1 cellular context compared by ENCODE assay signal in the genomic region with DNA sequence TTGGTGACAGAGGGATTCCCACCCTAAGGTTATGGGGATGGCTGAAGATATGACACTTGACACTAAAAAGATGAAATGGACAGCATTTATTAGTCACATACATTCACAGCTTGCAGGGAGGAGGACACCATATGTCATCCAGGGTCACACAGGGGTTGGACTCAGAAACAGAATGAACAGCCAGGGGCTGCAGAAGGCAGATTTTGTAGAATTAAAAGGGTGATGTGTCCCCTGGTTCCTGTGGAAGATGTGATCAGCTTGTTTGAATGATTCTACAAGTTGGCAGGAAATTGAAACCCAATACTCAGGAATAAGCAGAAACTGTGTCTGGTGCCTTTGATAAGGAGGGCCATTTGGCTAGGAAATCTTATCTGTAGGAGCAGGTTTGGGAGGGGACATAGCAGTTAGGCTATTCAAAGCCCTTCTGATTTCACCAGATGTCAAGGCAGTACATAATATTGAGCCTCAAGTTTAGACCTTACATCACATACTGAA.
TF ChIP-seq lines count a peak whose summit lies in the region.

No MANE protein-coding gene starts in this region.

TF ChIP-seq in K562, 482 proteins besides CTCF, POLR2A, EP300 and RAD21 (continued from another document and continues in another):
- TF ChIP-seq, protein P1, sequence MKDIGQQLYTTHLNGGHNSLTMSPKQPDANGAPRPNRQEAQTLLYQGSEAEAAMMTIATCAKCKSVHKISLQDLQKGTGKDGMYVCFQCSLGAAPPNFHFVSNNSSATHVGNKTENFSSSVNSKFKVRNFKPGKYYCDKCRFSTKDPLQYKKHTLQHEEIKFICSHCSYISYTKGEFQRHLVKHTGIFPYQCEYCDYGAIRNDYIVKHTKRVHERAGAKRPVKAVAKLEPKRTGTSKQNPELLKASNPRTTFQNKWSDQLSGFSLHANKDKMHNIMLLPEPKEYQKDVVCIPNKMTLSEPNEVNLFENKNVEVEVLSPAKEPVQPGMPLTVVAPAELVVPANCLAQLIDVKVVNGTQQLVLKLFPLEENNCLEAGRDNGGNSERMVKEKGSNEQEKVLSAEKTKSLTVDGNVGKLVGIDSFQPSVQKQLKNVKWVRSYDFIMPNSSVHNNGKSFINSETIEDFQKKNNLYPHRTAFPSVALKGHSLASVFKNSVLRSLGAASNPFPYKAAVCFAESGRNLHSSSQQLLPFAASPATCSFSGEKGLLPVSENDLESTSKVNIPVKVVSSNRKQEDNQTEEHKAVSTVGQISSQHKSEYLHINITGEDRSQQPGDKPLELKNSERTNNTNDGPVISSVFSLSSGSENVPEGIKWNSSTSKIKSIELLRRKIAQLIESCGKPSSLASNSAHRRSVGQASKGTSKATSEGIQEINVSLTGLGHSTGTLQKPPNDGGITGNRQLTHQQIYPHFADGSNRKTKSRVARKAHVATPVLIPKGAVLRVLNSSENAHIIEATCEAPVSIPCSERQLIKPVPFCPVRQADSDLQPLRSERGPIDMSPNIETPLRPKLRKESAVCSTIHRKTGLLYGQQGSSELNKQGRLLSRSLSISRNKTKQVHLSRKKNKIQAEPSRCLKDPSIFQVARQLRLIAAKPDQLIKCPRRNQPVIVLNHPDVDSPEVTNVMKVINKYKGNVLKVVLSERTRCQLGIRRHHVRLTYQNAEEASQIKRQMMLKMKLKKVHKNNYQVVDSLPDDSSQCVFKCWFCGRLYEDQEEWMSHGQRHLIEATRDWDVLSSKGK (CRISPR knock-in tag; IDR thresholded peaks at IDR 0.05): no peak
- TF ChIP-seq SOX6 (IDR thresholded peaks at IDR 0.05): peak; percentile 97
- TF ChIP-seq HDAC6 (IDR thresholded peaks at IDR 0.05; ENCODE audit: low read depth, low read length): no peak
- TF ChIP-seq EP400 (IDR thresholded peaks at IDR 0.05): peak; percentile 66; the same call in 1 of the 2 replicates
- no peak for TF ChIP-seq E2F1 (CRISPR knock-in tag; IDR thresholded peaks at IDR 0.05)
- no peak for TF ChIP-seq ZNF3 (CRISPR knock-in tag; IDR thresholded peaks at IDR 0.05)
- TF ChIP-seq KLF1 (tag; IDR thresholded peaks at IDR 0.05): 0 out of 2 replicates have a peak, but pooled peaks have one; percentile 41
- TF ChIP-seq WHSC1 (IDR thresholded peaks at IDR 0.05; ENCODE audit: low read length): no peak
- no peak for TF ChIP-seq U2AF1 (optimal IDR thresholded peaks at IDR 0.05; ENCODE audit: low read depth, low read length)
- TF ChIP-seq PYGO2 (tag; IDR thresholded peaks at IDR 0.05): peak; percentile 75; the same call in 1 of the 2 replicates
- peak; percentile 76; the same call in 1 of the 2 replicates for TF ChIP-seq ZKSCAN1 (IDR thresholded peaks at IDR 0.05; ENCODE audit: low read depth, low read length)
- TF ChIP-seq ZNF586 (CRISPR knock-in tag; conservative IDR thresholded peaks at IDR 0.05): no peak
- no peak for TF ChIP-seq ZC3H8 (IDR thresholded peaks at IDR 0.05)
- TF ChIP-seq XRCC3 (IDR thresholded peaks at IDR 0.05): no peak
- no peak for TF ChIP-seq ZNF561 (CRISPR knock-in tag; conservative IDR thresholded peaks at IDR 0.05)
- TF ChIP-seq SAFB (IDR thresholded peaks at IDR 0.05; ENCODE audit: borderline replicate concordance, low read depth, low read length): no peak
- TF ChIP-seq CTCFL (IDR thresholded peaks at IDR 0.05; ENCODE audit: borderline replicate concordance, insufficient read depth, low read depth, low read length, poor library complexity, severe bottlenecking): no peak
- no peak for TF ChIP-seq GTF2B (IDR thresholded peaks at IDR 0.05; ENCODE audit: extremely low read depth, insufficient read length)
- TF ChIP-seq PTRF (tag; IDR thresholded peaks at IDR 0.05): no peak
- peak; percentile 92 for TF ChIP-seq GATAD2A (IDR thresholded peaks at IDR 0.05)
- TF ChIP-seq PML (IDR thresholded peaks at IDR 0.05; ENCODE audit: low read length): peak; percentile 99
- TF ChIP-seq ZNF740 (CRISPR knock-in tag; IDR thresholded peaks at IDR 0.05): no peak
- TF ChIP-seq ZNF740 (tag; IDR thresholded peaks at IDR 0.05): no peak
- TF ChIP-seq KLF16 (IDR thresholded peaks at IDR 0.05): peak; percentile 99
- TF ChIP-seq PURB (CRISPR knock-in tag; IDR thresholded peaks at IDR 0.05; ENCODE audit: low read depth): no peak
- no peak for TF ChIP-seq ZNF253 (CRISPR knock-in tag; conservative IDR thresholded peaks at IDR 0.05)
- TF ChIP-seq ZNF184 (CRISPR knock-in tag; IDR thresholded peaks at IDR 0.05): no peak
- TF ChIP-seq MXI1 (IDR thresholded peaks at IDR 0.05; ENCODE audit: low read depth, low read length): no peak
- no peak for TF ChIP-seq FOXP1 (CRISPR knock-in tag; IDR thresholded peaks at IDR 0.05)
- no peak for TF ChIP-seq MYC (IDR thresholded peaks at IDR 0.05; ENCODE audit: low read depth, low read length)
- no peak for TF ChIP-seq MYC (CRISPR knock-in tag; IDR thresholded peaks at IDR 0.05; ENCODE audit: borderline replicate concordance, low read depth)
- no peak for TF ChIP-seq HDAC8 (tag; IDR thresholded peaks at IDR 0.05)
- no peak for TF ChIP-seq ZFX (CRISPR knock-in tag; IDR thresholded peaks at IDR 0.05)
- TF ChIP-seq CBX1 (IDR thresholded peaks at IDR 0.05; ENCODE audit: low read depth): no peak
- no peak for TF ChIP-seq SRSF3 (IDR thresholded peaks at IDR 0.05; ENCODE audit: insufficient read depth, low read length)
- no peak for TF ChIP-seq PHB (CRISPR knock-in tag; IDR thresholded peaks at IDR 0.05)
- TF ChIP-seq RFX5 (IDR thresholded peaks at IDR 0.05; ENCODE audit: low read depth, low read length): no peak
- TF ChIP-seq ARID2 (IDR thresholded peaks at IDR 0.05): no peak
- TF ChIP-seq ADNP (tag; IDR thresholded peaks at IDR 0.05): peak; percentile 65; the same call in 1 of the 2 replicates
- TF ChIP-seq HMG20B (CRISPR knock-in tag; IDR thresholded peaks at IDR 0.05): no peak
- TF ChIP-seq PRMT5 (CRISPR knock-in tag; IDR thresholded peaks at IDR 0.05): no peak
- peak; percentile 89 for TF ChIP-seq HES1 (IDR thresholded peaks at IDR 0.05; ENCODE audit: low read depth)
- TF ChIP-seq ZNF311 (CRISPR knock-in tag; IDR thresholded peaks at IDR 0.05): peak; percentile 80
- TF ChIP-seq PTTG1 (tag; IDR thresholded peaks at IDR 0.05; ENCODE audit: low read depth): no peak
- peak in 1 of 2 experiments; percentile 8; a peak in 1 of 4 replicates for TF ChIP-seq FOXA3 (CRISPR knock-in tag; conservative IDR thresholded peaks at IDR 0.05 in 1 of 2, IDR thresholded peaks at IDR 0.05 in 1 of 2)
- no peak for TF ChIP-seq FOXA1 (IDR thresholded peaks at IDR 0.05; ENCODE audit: borderline replicate concordance)
- TF ChIP-seq, protein P2, sequence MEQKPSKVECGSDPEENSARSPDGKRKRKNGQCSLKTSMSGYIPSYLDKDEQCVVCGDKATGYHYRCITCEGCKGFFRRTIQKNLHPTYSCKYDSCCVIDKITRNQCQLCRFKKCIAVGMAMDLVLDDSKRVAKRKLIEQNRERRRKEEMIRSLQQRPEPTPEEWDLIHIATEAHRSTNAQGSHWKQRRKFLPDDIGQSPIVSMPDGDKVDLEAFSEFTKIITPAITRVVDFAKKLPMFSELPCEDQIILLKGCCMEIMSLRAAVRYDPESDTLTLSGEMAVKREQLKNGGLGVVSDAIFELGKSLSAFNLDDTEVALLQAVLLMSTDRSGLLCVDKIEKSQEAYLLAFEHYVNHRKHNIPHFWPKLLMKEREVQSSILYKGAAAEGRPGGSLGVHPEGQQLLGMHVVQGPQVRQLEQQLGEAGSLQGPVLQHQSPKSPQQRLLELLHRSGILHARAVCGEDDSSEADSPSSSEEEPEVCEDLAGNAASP (IDR thresholded peaks at IDR 0.05): peak; percentile 54; the same call in 1 of the 2 replicates
- no peak for TF ChIP-seq NR1H2 (CRISPR knock-in tag; IDR thresholded peaks at IDR 0.05)
- TF ChIP-seq, protein P3, sequence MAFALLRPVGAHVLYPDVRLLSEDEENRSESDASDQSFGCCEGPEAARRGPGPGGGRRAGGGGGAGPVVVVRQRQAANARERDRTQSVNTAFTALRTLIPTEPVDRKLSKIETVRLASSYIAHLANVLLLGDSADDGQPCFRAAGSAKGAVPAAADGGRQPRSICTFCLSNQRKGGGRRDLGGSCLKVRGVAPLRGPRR (CRISPR knock-in tag; IDR thresholded peaks at IDR 0.05): no peak
- no peak for TF ChIP-seq MIER1 (IDR thresholded peaks at IDR 0.05; ENCODE audit: low read depth)
- TF ChIP-seq ARID1B (IDR thresholded peaks at IDR 0.05): peak; percentile 100
- no peak for TF ChIP-seq ZNF23 (CRISPR knock-in tag; IDR thresholded peaks at IDR 0.05)
- no peak for TF ChIP-seq ZKSCAN3 (CRISPR knock-in tag; IDR thresholded peaks at IDR 0.05)
- no peak for TF ChIP-seq CHCHD3 (CRISPR knock-in tag; IDR thresholded peaks at IDR 0.05)
- TF ChIP-seq NEUROD1 (IDR thresholded peaks at IDR 0.05; ENCODE audit: borderline replicate concordance, low read depth, low read length, partially characterized antibody): peak; percentile 94
- TF ChIP-seq ZNF41 (CRISPR knock-in tag; conservative IDR thresholded peaks at IDR 0.05): no peak
- no peak for TF ChIP-seq POLR2B (IDR thresholded peaks at IDR 0.05; ENCODE audit: low read depth, partially characterized antibody)
- no peak for TF ChIP-seq MTF1 (CRISPR knock-in tag; IDR thresholded peaks at IDR 0.05; ENCODE audit: borderline replicate concordance)
- TF ChIP-seq CREBBP (IDR thresholded peaks at IDR 0.05; ENCODE audit: low read depth, low read length): no peak
- no peak for TF ChIP-seq NFE2L1 (tag; IDR thresholded peaks at IDR 0.05; ENCODE audit: borderline replicate concordance, low read depth)
- TF ChIP-seq GTF2E2 (tag; IDR thresholded peaks at IDR 0.05): no peak; the same call in 1 of the 2 replicates
- peak; percentile 44; the same call in 1 of the 2 replicates for TF ChIP-seq ZBTB33 (CRISPR knock-in tag; IDR thresholded peaks at IDR 0.05)
